ENCODE assay signal across 29 cellular contexts in genomic region chr2:201244829-201245228, GRCh38. TPM values are rescaled to one million over a fixed set of nuclear protein-coding genes. Genes with fewer than 3 reads are reported as not detected.
DNase-seq lines count a peak whose midpoint lies in the region; ATAC-seq lines count a peak whose summit lies in the region.
"Had no signal": no experiment of that assay in that cellular context is flagged by ENCODE, and none has a peak within 500 bp of the region (broad histone marks: within the 10 kb centered on the region; RNA-seq: fewer than 3 reads in every experiment).

No MANE protein-coding gene starts in this region.

- CTCF ChIA-PET in activated CD4-positive, alpha-beta T cell treated with anti-CD3 and anti-CD28 coated beads, Interleukin-2, amount 10 ng/mL, durations not matched to agents 7 days and 5 days (lab: Charles Lee) = interaction anchor here (0.7 to 0.8 kb wide), 2 partner anchors 8 to 66 kb away, joined by 3 to 4 read pairs; no protein-coding TSS in a partner anchor

- ATAC-seq in naive thymus-derived CD8-positive, alpha-beta T cell = no peak
- ATAC-seq in GM21526 (IDR thresholded peaks at IDR 0.05; ENCODE audit: low FRiP score, unreplicated experiment) = no peak
- ATAC-seq: PC-3 had no signal

- no peak overlapping the region for H3K4me3 Mint-ChIP-seq in activated CD4-positive, alpha-beta T cell treated with anti-CD3 and anti-CD28 coated beads, Interleukin-2, amount 10 ng/mL, durations not matched to agents 7 days and 5 days
- peak overlapping the region in 1 of 4 donors; percentile 85 for H3K4me3 Mint-ChIP-seq in IgD-negative memory B cell
- H3K4me3 Mint-ChIP-seq in activated T-helper 1 cell treated with anti-CD3 and anti-CD28 coated beads, Interleukin-12 subunit alpha, Interleukin-12 subunit beta, Interleukin-2, Interleukin-4 antibody, amounts not matched to agents 30 ng/mL and 10 ng/mL and 1 ng/mL, durations not matched to agents 14 hours and 24 hours and 36 hours = no peak overlapping the region
- peak overlapping the region in 1 of 10 donors; percentile 20 for H3K4me3 Mint-ChIP-seq in naive thymus-derived CD8-positive, alpha-beta T cell
- H3K4me3 Mint-ChIP-seq: HFFc6; stimulated activated naive CD8-positive, alpha-beta T cell treated with anti-CD3 and anti-CD28 coated beads, Interleukin-15, Interleukin-2, amounts not matched to agents 100 ng/mL and 50 ng/mL, for 24 hours had no signal

- peaks cover 8% of the 10 kb centered on the region for H3K9me3 Mint-ChIP-seq in activated CD4-positive, alpha-beta T cell treated with anti-CD3 and anti-CD28 coated beads, Interleukin-2, amount 10 ng/mL, durations not matched to agents 7 days and 5 days
- H3K9me3 Mint-ChIP-seq in IgD-negative memory B cell = no peaks in the 10 kb centered on the region
- peaks cover 2% of the 10 kb centered on the region for H3K9me3 Mint-ChIP-seq in activated T-helper 1 cell treated with anti-CD3 and anti-CD28 coated beads, Interleukin-12 subunit alpha, Interleukin-12 subunit beta, Interleukin-2, Interleukin-4 antibody, amounts not matched to agents 30 ng/mL and 10 ng/mL and 1 ng/mL, durations not matched to agents 14 hours and 24 hours and 36 hours
- peaks cover 0 to 16% (median 2%) of the 10 kb centered on the region in 9 donors for H3K9me3 Mint-ChIP-seq in naive thymus-derived CD8-positive, alpha-beta T cell
- H3K9me3 Mint-ChIP-seq: HFFc6 had no signal

- peaks cover 44% of the 10 kb centered on the region for H3K4me1 Mint-ChIP-seq in activated CD4-positive, alpha-beta T cell treated with anti-CD3 and anti-CD28 coated beads, Interleukin-2, amount 10 ng/mL, durations not matched to agents 7 days and 5 days
- peaks cover 44 to 72% (median 59%) of the 10 kb centered on the region in 3 donors for H3K4me1 Mint-ChIP-seq in IgD-negative memory B cell
- H3K4me1 Mint-ChIP-seq in activated T-helper 1 cell treated with anti-CD3 and anti-CD28 coated beads, Interleukin-12 subunit alpha, Interleukin-12 subunit beta, Interleukin-2, Interleukin-4 antibody, amounts not matched to agents 30 ng/mL and 10 ng/mL and 1 ng/mL, durations not matched to agents 14 hours and 24 hours and 36 hours (ENCODE audit: low read depth) = peaks cover 42% of the 10 kb centered on the region
- H3K4me1 Mint-ChIP-seq in naive thymus-derived CD8-positive, alpha-beta T cell = peaks cover 13 to 94% (median 73%) of the 10 kb centered on the region in 4 donors

- intact Hi-C loops in activated T-helper 1 cell treated with anti-CD3 and anti-CD28 coated beads, Interleukin-12 subunit alpha, Interleukin-12 subunit beta, Interleukin-2, Interleukin-4 antibody, amounts not matched to agents 30 ng/mL and 10 ng/mL and 1 ng/mL, durations not matched to agents 14 hours and 24 hours and 36 hours (cut with micrococcal nuclease) = no loop called here

- POLR2A ChIA-PET in activated CD4-positive, alpha-beta T cell treated with anti-CD3 and anti-CD28 coated beads, Interleukin-2, amount 10 ng/mL, durations not matched to agents 7 days and 5 days (lab: Charles Lee) = no interaction called here
- POLR2A ChIA-PET in naive thymus-derived CD8-positive, alpha-beta T cell (lab: Charles Lee) = interaction anchor here (0.9 to 1.3 kb wide), 3 partner anchors 12 to 16 kb away, joined by 4 to 9 read pairs (median 6); partner anchors contain the start of gene CASP8

- peak overlapping the region; percentile 28 for H3K27ac Mint-ChIP-seq in activated CD4-positive, alpha-beta T cell treated with anti-CD3 and anti-CD28 coated beads, Interleukin-2, amount 10 ng/mL, durations not matched to agents 7 days and 5 days
- peak overlapping the region in 2 of 3 donors; percentile 37 to 70 for H3K27ac Mint-ChIP-seq in IgD-negative memory B cell
- H3K27ac Mint-ChIP-seq in activated T-helper 1 cell treated with anti-CD3 and anti-CD28 coated beads, Interleukin-12 subunit alpha, Interleukin-12 subunit beta, Interleukin-2, Interleukin-4 antibody, amounts not matched to agents 30 ng/mL and 10 ng/mL and 1 ng/mL, durations not matched to agents 14 hours and 24 hours and 36 hours = peak overlapping the region; percentile 32
- H3K27ac Mint-ChIP-seq in naive thymus-derived CD8-positive, alpha-beta T cell = peak overlapping the region; percentile 16 to 89 (median 82)
- H3K27ac Mint-ChIP-seq: HFFc6; stimulated activated naive CD8-positive, alpha-beta T cell treated with anti-CD3 and anti-CD28 coated beads, Interleukin-15, Interleukin-2, amounts not matched to agents 100 ng/mL and 50 ng/mL, for 24 hours had no signal

- H3K27me3 Mint-ChIP-seq in activated CD4-positive, alpha-beta T cell treated with anti-CD3 and anti-CD28 coated beads, Interleukin-2, amount 10 ng/mL, durations not matched to agents 7 days and 5 days = no peaks in the 10 kb centered on the region
- H3K27me3 Mint-ChIP-seq in IgD-negative memory B cell = no peaks in the 10 kb centered on the region
- no peaks in the 10 kb centered on the region for H3K27me3 Mint-ChIP-seq in activated T-helper 1 cell treated with anti-CD3 and anti-CD28 coated beads, Interleukin-12 subunit alpha, Interleukin-12 subunit beta, Interleukin-2, Interleukin-4 antibody, amounts not matched to agents 30 ng/mL and 10 ng/mL and 1 ng/mL, durations not matched to agents 14 hours and 24 hours and 36 hours (ENCODE audit: insufficient read depth)
- no peaks in the 10 kb centered on the region for H3K27me3 Mint-ChIP-seq in naive thymus-derived CD8-positive, alpha-beta T cell
- H3K27me3 Mint-ChIP-seq: stimulated activated naive CD8-positive, alpha-beta T cell treated with anti-CD3 and anti-CD28 coated beads, Interleukin-15, Interleukin-2, amounts not matched to agents 100 ng/mL and 50 ng/mL, for 24 hours had no signal

- peaks cover 72% of the 10 kb centered on the region for H3K36me3 Mint-ChIP-seq in activated CD4-positive, alpha-beta T cell treated with anti-CD3 and anti-CD28 coated beads, Interleukin-2, amount 10 ng/mL, durations not matched to agents 7 days and 5 days (ENCODE audit: low read depth)
- H3K36me3 Mint-ChIP-seq in IgD-negative memory B cell = peaks cover 7% of the 10 kb centered on the region
- peaks cover 47% of the 10 kb centered on the region for H3K36me3 Mint-ChIP-seq in activated T-helper 1 cell treated with anti-CD3 and anti-CD28 coated beads, Interleukin-12 subunit alpha, Interleukin-12 subunit beta, Interleukin-2, Interleukin-4 antibody, amounts not matched to agents 30 ng/mL and 10 ng/mL and 1 ng/mL, durations not matched to agents 14 hours and 24 hours and 36 hours (ENCODE audit: low read depth)
- H3K36me3 Mint-ChIP-seq in naive thymus-derived CD8-positive, alpha-beta T cell = peaks cover 25 to 41% (median 34%) of the 10 kb centered on the region in 3 donors

- no peak for DNase-seq in activated CD4-positive, alpha-beta T cell treated with anti-CD3 and anti-CD28 coated beads, Interleukin-2, amount 10 ng/mL, durations not matched to agents 7 days and 5 days
- no peak for DNase-seq in activated CD4-positive, alpha-beta T cell treated with anti-CD3 and anti-CD28 coated beads for 4 hours
- no peak for DNase-seq in activated T-helper 1 cell treated with anti-CD3 and anti-CD28 coated beads, Interleukin-12 subunit alpha, Interleukin-12 subunit beta, Interleukin-2, Interleukin-4 antibody, amounts not matched to agents 30 ng/mL and 10 ng/mL and 1 ng/mL, durations not matched to agents 14 hours and 24 hours and 36 hours (ENCODE audit: low spot score)
- no peak for DNase-seq in naive thymus-derived CD8-positive, alpha-beta T cell
- DNase-seq in activated CD4-positive, alpha-beta T cell treated with anti-CD3 and anti-CD28 coated beads for 1 hour = no peak
- DNase-seq in SW 1271 (lab: John Stamatoyannopoulos, UW) = no peak
- DNase-seq: 8988T; activated gamma-delta T cell; adrenal gland; brain microvascular endothelial cell; GF-D8; glutamatergic neuron; GM23248; HFFc6; islet precursor cell; Kasumi-1; left ventricle myocardium inferior; MV-4-11; NCI-H146; NCI-H446 treated with DMSO at 0.1 percent for 48 hours; NCI-H82; occipital lobe; PC-3; SK-N-SH; stimulated activated CD4-positive, alpha-beta T cell treated with anti-CD3 and anti-CD28 coated beads, Interleukin-15, amount 100 ng/mL, for 24 hours; uterus had no signal

RNA-seq across cellular contexts. Expression of gene CASP8, which starts 15.5 kb away (rescaled TPM):
- total RNA-seq in activated CD4-positive, alpha-beta T cell treated with anti-CD3 and anti-CD28 coated beads, Interleukin-2, amount 10 ng/mL, durations not matched to agents 7 days and 5 days = 10 to 100 TPM; 73.6 to 77.7 TPM
- 56.1 TPM for polyA plus RNA-seq in IgD-negative memory B cell
- total RNA-seq in activated T-helper 1 cell treated with anti-CD3 and anti-CD28 coated beads, Interleukin-12 subunit alpha, Interleukin-12 subunit beta, Interleukin-2, Interleukin-4 antibody, amounts not matched to agents 30 ng/mL and 10 ng/mL and 1 ng/mL, durations not matched to agents 14 hours and 24 hours and 36 hours = 40.5 and 40.6 TPM in 2 replicates
- total RNA-seq in naive thymus-derived CD8-positive, alpha-beta T cell = 100 to 1,000 TPM; 209 to 212 TPM
- polyA plus RNA-seq in naive thymus-derived CD8-positive, alpha-beta T cell = 10 to 100 TPM; 25.0 to 56.5 (median 26.1) TPM

Comparison
In these comparisons a context has a peak if more than half of its experiments do, and no peak if none do; other contexts are left out.
1. H3K27ac Mint-ChIP-seq: peak in every context shown above with its lines; median percentile 82 in naive thymus-derived CD8-positive, alpha-beta T cell; 54 in IgD-negative memory B cell; 32 in activated T-helper 1 cell treated with anti-CD3 and anti-CD28 coated beads, Interleukin-12 subunit alpha, Interleukin-12 subunit beta, Interleukin-2, Interleukin-4 antibody, amounts not matched to agents 30 ng/mL and 10 ng/mL and 1 ng/mL, durations not matched to agents 14 hours and 24 hours and 36 hours; 28 in activated CD4-positive, alpha-beta T cell treated with anti-CD3 and anti-CD28 coated beads, Interleukin-2, amount 10 ng/mL, durations not matched to agents 7 days and 5 days.